1 cellular context compared by ENCODE assay signal in the genomic region with DNA sequence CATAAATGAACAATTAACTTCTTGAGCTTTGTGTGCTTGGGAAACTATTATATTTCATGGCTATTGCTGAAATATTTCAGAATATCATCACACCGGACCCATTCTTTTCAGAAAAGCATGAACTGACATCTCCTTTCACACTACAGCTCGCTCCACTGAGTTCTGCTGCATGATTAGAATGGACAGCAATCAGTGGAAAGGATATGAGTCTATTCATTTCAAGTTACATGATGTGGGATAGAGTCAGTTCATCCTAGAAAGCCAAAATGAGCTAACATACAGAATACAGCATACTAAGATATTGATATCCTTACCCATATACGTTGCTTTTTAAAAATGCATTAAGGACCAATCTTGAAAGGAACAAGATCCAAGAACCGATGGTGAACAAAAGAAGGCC.
TF ChIP-seq lines count a peak whose summit lies in the region.

No MANE protein-coding gene starts in this region.

TF ChIP-seq in WTC11, 78 proteins besides CTCF, POLR2A, EP300 and RAD21 (continued from another document):
- TF ChIP-seq, protein P1, sequence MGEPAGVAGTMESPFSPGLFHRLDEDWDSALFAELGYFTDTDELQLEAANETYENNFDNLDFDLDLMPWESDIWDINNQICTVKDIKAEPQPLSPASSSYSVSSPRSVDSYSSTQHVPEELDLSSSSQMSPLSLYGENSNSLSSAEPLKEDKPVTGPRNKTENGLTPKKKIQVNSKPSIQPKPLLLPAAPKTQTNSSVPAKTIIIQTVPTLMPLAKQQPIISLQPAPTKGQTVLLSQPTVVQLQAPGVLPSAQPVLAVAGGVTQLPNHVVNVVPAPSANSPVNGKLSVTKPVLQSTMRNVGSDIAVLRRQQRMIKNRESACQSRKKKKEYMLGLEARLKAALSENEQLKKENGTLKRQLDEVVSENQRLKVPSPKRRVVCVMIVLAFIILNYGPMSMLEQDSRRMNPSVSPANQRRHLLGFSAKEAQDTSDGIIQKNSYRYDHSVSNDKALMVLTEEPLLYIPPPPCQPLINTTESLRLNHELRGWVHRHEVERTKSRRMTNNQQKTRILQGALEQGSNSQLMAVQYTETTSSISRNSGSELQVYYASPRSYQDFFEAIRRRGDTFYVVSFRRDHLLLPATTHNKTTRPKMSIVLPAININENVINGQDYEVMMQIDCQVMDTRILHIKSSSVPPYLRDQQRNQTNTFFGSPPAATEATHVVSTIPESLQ (CRISPR knock-in tag; IDR thresholded peaks at IDR 0.05), result no peak
- TF ChIP-seq, protein P2, sequence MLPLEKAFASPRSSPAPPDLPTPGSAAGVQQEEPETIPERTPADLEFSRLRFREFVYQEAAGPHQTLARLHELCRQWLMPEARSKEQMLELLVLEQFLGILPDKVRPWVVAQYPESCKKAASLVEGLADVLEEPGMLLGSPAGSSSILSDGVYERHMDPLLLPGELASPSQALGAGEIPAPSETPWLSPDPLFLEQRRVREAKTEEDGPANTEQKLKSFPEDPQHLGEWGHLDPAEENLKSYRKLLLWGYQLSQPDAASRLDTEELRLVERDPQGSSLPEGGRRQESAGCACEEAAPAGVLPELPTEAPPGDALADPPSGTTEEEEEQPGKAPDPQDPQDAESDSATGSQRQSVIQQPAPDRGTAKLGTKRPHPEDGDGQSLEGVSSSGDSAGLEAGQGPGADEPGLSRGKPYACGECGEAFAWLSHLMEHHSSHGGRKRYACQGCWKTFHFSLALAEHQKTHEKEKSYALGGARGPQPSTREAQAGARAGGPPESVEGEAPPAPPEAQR (CRISPR knock-in tag; IDR thresholded peaks at IDR 0.05), result no peak
- TF ChIP-seq SMAD3 (CRISPR knock-in tag; IDR thresholded peaks at IDR 0.05; ENCODE audit: borderline replicate concordance) (no peak), IRF2 (CRISPR knock-in tag; IDR thresholded peaks at IDR 0.05; ENCODE audit: borderline replicate concordance, low read depth) (no peak), NFATC4 (CRISPR knock-in tag; IDR thresholded peaks at IDR 0.05) (no peak)
